In the genomic region with DNA sequence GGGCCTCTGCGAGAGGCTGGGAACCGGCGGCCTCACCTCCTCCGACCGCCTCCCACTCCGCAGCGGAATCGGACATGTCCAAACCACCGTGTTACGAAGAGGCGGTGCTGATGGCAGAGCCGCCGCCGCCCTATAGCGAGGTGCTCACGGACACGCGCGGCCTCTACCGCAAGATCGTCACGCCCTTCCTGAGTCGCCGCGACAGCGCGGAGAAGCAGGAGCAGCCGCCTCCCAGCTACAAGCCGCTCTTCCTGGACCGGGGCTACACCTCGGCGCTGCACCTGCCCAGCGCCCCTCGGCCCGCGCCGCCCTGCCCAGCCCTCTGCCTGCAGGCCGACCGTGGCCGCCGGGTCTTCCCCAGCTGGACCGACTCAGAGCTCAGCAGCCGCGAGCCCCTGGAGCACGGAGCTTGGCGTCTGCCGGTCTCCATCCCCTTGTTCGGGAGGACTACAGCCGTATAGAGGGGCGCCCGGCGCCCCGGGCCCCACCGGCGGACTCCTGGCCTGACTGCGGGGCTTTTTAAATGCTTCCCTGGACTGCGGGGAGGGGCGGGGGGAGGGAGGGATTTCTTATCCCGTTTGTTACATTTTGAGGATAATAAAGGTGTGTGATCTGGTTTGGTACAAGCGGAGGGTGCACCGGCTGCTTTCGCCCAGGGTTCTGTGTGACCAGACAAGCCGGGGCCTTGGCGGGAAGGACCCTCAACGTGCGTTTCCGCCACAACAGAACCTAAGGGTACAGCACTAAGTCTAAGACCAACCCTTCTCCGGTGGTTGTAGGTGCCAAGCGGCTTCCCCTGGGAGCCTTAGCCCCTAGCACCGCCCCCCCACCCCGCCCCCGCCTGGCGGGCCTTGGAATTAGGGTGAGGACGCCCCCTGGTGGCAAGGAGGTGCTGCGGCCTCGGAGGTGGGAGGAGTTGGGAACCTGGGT, we compare ENCODE assay signal across 1 cellular context.
TF ChIP-seq lines count a peak whose summit lies in the region.

No MANE protein-coding gene starts in this region.

TF ChIP-seq in endothelial cell of umbilical vein, 7 proteins besides CTCF, POLR2A, EP300 and RAD21:
- TF ChIP-seq POLR2AphosphoS5 (IDR thresholded peaks at IDR 0.05; ENCODE audit: insufficient read depth, low read depth, low read length) (peak; percentile 48), MYC (IDR thresholded peaks at IDR 0.05; ENCODE audit: low read depth, low read length) (no peak), JUN (IDR thresholded peaks at IDR 0.05; ENCODE audit: borderline replicate concordance, insufficient read depth, insufficient read length, low read depth) (no peak)
